Comparison of ENCODE assay signal across 1 cellular context in genomic region chr7:29247962-29248236, GRCh38.
TF ChIP-seq lines count a peak whose summit lies in the region.

No MANE protein-coding gene starts in this region.

TF ChIP-seq in K562, 482 proteins besides CTCF, POLR2A, EP300 and RAD21:
- TF ChIP-seq ZNF165 (CRISPR knock-in tag; IDR thresholded peaks at IDR 0.05; ENCODE audit: borderline replicate concordance) (no peak), ATF1 (CRISPR knock-in tag; IDR thresholded peaks at IDR 0.05) (no peak), ATF1 (tag; IDR thresholded peaks at IDR 0.05) (no peak), MAFG (tag; conservative IDR thresholded peaks at IDR 0.05) (0 out of 2 replicates have a peak, but pooled peaks have one; percentile 4), IRF2 (CRISPR knock-in tag; IDR thresholded peaks at IDR 0.05) (no peak), MTA1 (IDR thresholded peaks at IDR 0.05; ENCODE audit: borderline replicate concordance) (no peak)
TF ChIP-seq in K562: peak in this region for 1.
